ENCODE assay signal across 21 cellular contexts in genomic region chr21:38326429-38326828, GRCh38.
DNase-seq lines count a peak whose midpoint lies in the region; ATAC-seq, FAIRE-seq and TF ChIP-seq lines count a peak whose summit lies in the region.
"Had no signal": no experiment of that assay in that cellular context is flagged by ENCODE, and none has a peak within 500 bp of the region (broad histone marks: within the 10 kb centered on the region; RNA-seq: fewer than 3 reads in every experiment).

No MANE protein-coding gene starts in this region.

- no peak overlapping the region for H3K4ac ChIP-seq in H1 (replicated peaks; ENCODE audit: insufficient read length, low read depth, low read length)

- no peak overlapping the region for H3K56ac ChIP-seq in H1 (replicated peaks; ENCODE audit: insufficient read length, low read depth, low read length)

- H3K4me3 Mint-ChIP-seq in activated T-helper 17 cell treated with anti-CD3 and anti-CD28 coated beads, Interleukin-2, amount 50 U/mL, for 72 hours: no peak overlapping the region
- H3K4me3 Mint-ChIP-seq: CD8-positive, alpha-beta memory T cell; H9 had no signal

- no peaks in the 10 kb centered on the region for H3K9me3 Mint-ChIP-seq in activated T-helper 17 cell treated with anti-CD3 and anti-CD28 coated beads, Interleukin-2, amount 50 U/mL, for 72 hours
- H3K9me3 Mint-ChIP-seq: H9 had no signal

- H3K27me3 ChIP-seq in H1 (replicated peaks in 1 of 4; ENCODE audit: control insufficient read depth in 3 of 4, extremely low read depth in 1 of 4, insufficient read depth in 3 of 4, low read length in 3 of 4) (no peaks in the 10 kb centered on the region), lower lobe of right lung (ENCODE audit: low read depth) (no peaks in the 10 kb centered on the region), thyroid gland (no peaks in the 10 kb centered on the region)

- POLR2A ChIA-PET in H1 (lab: Charles Lee; ENCODE audit: partially characterized antibody): no interaction called here

- H3K79me1 ChIP-seq in H1 (ENCODE audit: low read depth, low read length): no peaks in the 10 kb centered on the region

- TF ChIP-seq POLR2A in H1 (IDR thresholded peaks at IDR 0.05; ENCODE audit: control extremely low read depth in 1 of 2, low read depth in 2 of 2, low read length in 2 of 2) (no peak), thyroid gland (IDR thresholded peaks at IDR 0.05) (no peak)

- no peaks in the 10 kb centered on the region for H4K20me1 ChIP-seq in H1 (replicated peaks in 1 of 2; ENCODE audit: control insufficient read depth in 1 of 2, insufficient read depth in 2 of 2, low read length in 2 of 2)

- H2BK15ac ChIP-seq in H1 (ENCODE audit: low read length): no peak overlapping the region

- H3K4me3 ChIP-seq in H1 (ENCODE audit: extremely low read depth in 1 of 4, insufficient read depth in 2 of 4, low read depth in 3 of 4, low read length in 4 of 4) (no peak overlapping the region), lower lobe of right lung (no peak overlapping the region), thyroid gland (replicated peaks in 1 of 3) (no peak overlapping the region)
- H3K4me3 ChIP-seq: SK-N-MC had no signal

- TF ChIP-seq RAD21 in H1 (IDR thresholded peaks at IDR 0.05 in 1 of 2, conservative IDR thresholded peaks at IDR 0.05 in 1 of 2; ENCODE audit: low read depth in 2 of 2, low read length in 2 of 2): no peak

- H3K36me3 Mint-ChIP-seq in activated T-helper 17 cell treated with anti-CD3 and anti-CD28 coated beads, Interleukin-2, amount 50 U/mL, for 72 hours (ENCODE audit: low read depth): no peaks in the 10 kb centered on the region
- H3K36me3 Mint-ChIP-seq: CD8-positive, alpha-beta memory T cell had no signal

- peak overlapping the region; percentile 17; the same call in 1 of the 2 replicates for H2BK12ac ChIP-seq in H1 (ENCODE audit: low read depth, low read length)

- no peak overlapping the region for H3K4me2 ChIP-seq in H1 (ENCODE audit: insufficient read depth in 1 of 2, low read depth in 2 of 2, low read length in 2 of 2)

- no peak overlapping the region for H2BK5ac ChIP-seq in H1 (ENCODE audit: low read depth, low read length)

- peaks cover 5% of the 10 kb centered on the region for H3K4me1 Mint-ChIP-seq in activated T-helper 17 cell treated with anti-CD3 and anti-CD28 coated beads, Interleukin-2, amount 50 U/mL, for 72 hours

- CTCF ChIA-PET in H1 (lab: Charles Lee; ENCODE audit: partially characterized antibody): interaction anchor here (0.7 to 6.1 kb wide), 6 partner anchors 26 to 199 kb away, joined by 3 to 34 read pairs (median 3); no protein-coding TSS in a partner anchor

- no peak overlapping the region for H3K9ac ChIP-seq in H1 (replicated peaks in 1 of 4; ENCODE audit: extremely low read depth in 1 of 4, low read depth in 3 of 4, low read length in 3 of 4)

- H4K5ac ChIP-seq in H1 (ENCODE audit: insufficient read length, low read depth, low read length): no peak overlapping the region

- TF ChIP-seq EP300 in H1 (IDR thresholded peaks at IDR 0.05; ENCODE audit: borderline replicate concordance in 1 of 2, low read depth in 2 of 2, low read length in 2 of 2): no peak

- no peak for FAIRE-seq in H1 (lab: Jason Lieb, UNC)
- FAIRE-seq: HTR-8/SVneo had no signal

- no peak overlapping the region for H2AFZ ChIP-seq in H1 (ENCODE audit: low read length)

- DNase-seq in NCI-H2029 treated with DMSO at 0.1 percent for 48 hours (lab: John Stamatoyannopoulos, UW) (peak; percentile 25), NCI-H2029 (lab: John Stamatoyannopoulos, UW) (no peak), H1 (ENCODE audit: low read depth in 1 of 2, low spot score in 2 of 2) (no peak), lower lobe of right lung (no peak), thyroid gland (no peak), NCI-H748 (lab: John Stamatoyannopoulos, UW; ENCODE audit: unreplicated experiment) (no peak), NCI-H128 (lab: John Stamatoyannopoulos, UW; ENCODE audit: unreplicated experiment) (no peak)
- DNase-seq: 8988T; CD8-positive, alpha-beta memory T cell; DMS79 treated with DMSO at 0.1 percent for 48 hours; H9; NCI-H1048; NCI-H187; NCI-H2171; NCI-H446 had no signal

- H3K4me1 ChIP-seq in H1 (replicated peaks in 1 of 4; ENCODE audit: control insufficient read depth in 3 of 4, insufficient read depth in 4 of 4, low read length in 3 of 4) (peaks cover 1 to 14% (median 9%) of the 10 kb centered on the region in 4 experiments; a peak in 6 of 7 replicates), lower lobe of right lung (peaks cover 21% of the 10 kb centered on the region), thyroid gland (peaks cover 16 to 34% of the 10 kb centered on the region in 2 donors)

- no peaks in the 10 kb centered on the region for H3K23me2 ChIP-seq in H1 (ENCODE audit: low read depth, low read length)

- H3K9me3 ChIP-seq in H1 (ENCODE audit: insufficient read depth in 2 of 2, low read depth in 1 of 2, low read length in 1 of 2) (no peaks in the 10 kb centered on the region), lower lobe of right lung (no peaks in the 10 kb centered on the region), thyroid gland (no peaks in the 10 kb centered on the region)

- ATAC-seq in lower lobe of right lung: peak; percentile 55 to 77
- no peak for ATAC-seq in activated T-helper 17 cell treated with anti-CD3 and anti-CD28 coated beads, Interleukin-2, amount 50 U/mL, for 72 hours (replicated peaks)
- ATAC-seq: Panc1, Right ventricle myocardium inferior had no signal

- WGBS in H1 (ENCODE audit: extremely low coverage in 1 of 2, insufficient coverage in 1 of 2, insufficient read length in 1 of 2, insufficient replicate concordance in 2 of 2, low coverage in 1 of 2, low lambda C conversion rate in 2 of 2, missing lambda C conversion rate in 1 of 2), 2 experiments: 94 to 100% methylated on average over 2 to 4 of the region's 4 CpGs
- 89% methylated on average over 4 of the region's 4 CpGs for WGBS in thyroid gland, 2 donors

- intact Hi-C loops in lower lobe of right lung (cut with DNase I): no loop called here
- intact Hi-C loops in thyroid gland (cut with DNase I): no loop called here

- H3K27ac Mint-ChIP-seq in activated T-helper 17 cell treated with anti-CD3 and anti-CD28 coated beads, Interleukin-2, amount 50 U/mL, for 72 hours: no peak overlapping the region
- H3K27ac Mint-ChIP-seq: CD8-positive, alpha-beta memory T cell had no signal

- no peak overlapping the region for H4K8ac ChIP-seq in H1 (ENCODE audit: extremely low read depth, insufficient read depth, low read length)

- H3K27ac ChIP-seq in H1 (ENCODE audit: low read depth, low read length) (no peak overlapping the region), lower lobe of right lung (no peak overlapping the region), thyroid gland (peak overlapping the region; percentile 53 to 81 (median 75))
- H3K27ac ChIP-seq: HL-60, SK-N-MC had no signal

- H3K14ac ChIP-seq in H1 (ENCODE audit: insufficient read length): no peak overlapping the region

- H2BK20ac ChIP-seq in H1 (ENCODE audit: low read length): no peak overlapping the region; the same call in 1 of the 2 replicates

- no peak overlapping the region for H4K91ac ChIP-seq in H1 (replicated peaks; ENCODE audit: insufficient read length, low read length)

- peaks cover 4% of the 10 kb centered on the region for H3K27me3 Mint-ChIP-seq in activated T-helper 17 cell treated with anti-CD3 and anti-CD28 coated beads, Interleukin-2, amount 50 U/mL, for 72 hours

- H2BK120ac ChIP-seq in H1 (replicated peaks; ENCODE audit: low read depth, low read length): peak overlapping the region; percentile 11

- no peaks in the 10 kb centered on the region for H3K36me3 ChIP-seq in H1 (ENCODE audit: control insufficient read depth in 2 of 4, insufficient read depth in 4 of 4, low read length in 3 of 4)
- H3K36me3 ChIP-seq in lower lobe of right lung: no peaks in the 10 kb centered on the region
- H3K36me3 ChIP-seq in thyroid gland: no peaks in the 10 kb centered on the region

- H3K23ac ChIP-seq in H1 (ENCODE audit: insufficient read length): no peak overlapping the region

- no peak overlapping the region for H2AK5ac ChIP-seq in H1 (ENCODE audit: low read depth, low read length)

- H3K18ac ChIP-seq in H1 (ENCODE audit: extremely low read depth, low read length): no peak overlapping the region

- H3K79me2 ChIP-seq in H1 (ENCODE audit: control insufficient read depth in 1 of 2, insufficient read depth in 2 of 2, low read length in 2 of 2): no peaks in the 10 kb centered on the region

- TF ChIP-seq CTCF in H1 (IDR thresholded peaks at IDR 0.05; ENCODE audit: control extremely low read depth in 1 of 3, insufficient read depth in 1 of 3, low read depth in 1 of 3, low read length in 3 of 3): no peak
- no peak for TF ChIP-seq CTCF in lower lobe of right lung (IDR thresholded peaks at IDR 0.05)
- TF ChIP-seq CTCF in thyroid gland (IDR thresholded peaks at IDR 0.05): no peak

TF ChIP-seq in H1, 55 proteins besides CTCF, POLR2A, EP300 and RAD21 (continues in another document):
- no peak for TF ChIP-seq JUN (IDR thresholded peaks at IDR 0.05; ENCODE audit: low read depth, low read length)
- no peak for TF ChIP-seq SRF (IDR thresholded peaks at IDR 0.05; ENCODE audit: low read depth, low read length)
- no peak for TF ChIP-seq SAP30 (IDR thresholded peaks at IDR 0.05; ENCODE audit: insufficient read depth, insufficient replicate concordance, low read length)
- TF ChIP-seq YY1 (IDR thresholded peaks at IDR 0.05; ENCODE audit: low read depth, low read length): no peak
- no peak for TF ChIP-seq PHF8 (conservative IDR thresholded peaks at IDR 0.05; ENCODE audit: low read depth, low read length)
- no peak for TF ChIP-seq RXRA (IDR thresholded peaks at IDR 0.05; ENCODE audit: insufficient read depth, low read depth, low read length)
- TF ChIP-seq CBX5 (IDR thresholded peaks at IDR 0.05; ENCODE audit: low read depth, low read length): no peak
- TF ChIP-seq MAFK (IDR thresholded peaks at IDR 0.05; ENCODE audit: low read depth, low read length): no peak
- TF ChIP-seq NRF1 (IDR thresholded peaks at IDR 0.05; ENCODE audit: low read depth, low read length): no peak
- TF ChIP-seq SP2 (IDR thresholded peaks at IDR 0.05; ENCODE audit: low read length): no peak
- no peak for TF ChIP-seq HDAC2 (IDR thresholded peaks at IDR 0.05; ENCODE audit: borderline replicate concordance in 1 of 2, low read depth in 2 of 2, low read length in 2 of 2)
- TF ChIP-seq, protein P1, sequence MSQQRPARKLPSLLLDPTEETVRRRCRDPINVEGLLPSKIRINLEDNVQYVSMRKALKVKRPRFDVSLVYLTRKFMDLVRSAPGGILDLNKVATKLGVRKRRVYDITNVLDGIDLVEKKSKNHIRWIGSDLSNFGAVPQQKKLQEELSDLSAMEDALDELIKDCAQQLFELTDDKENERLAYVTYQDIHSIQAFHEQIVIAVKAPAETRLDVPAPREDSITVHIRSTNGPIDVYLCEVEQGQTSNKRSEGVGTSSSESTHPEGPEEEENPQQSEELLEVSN (IDR thresholded peaks at IDR 0.05): no peak
- TF ChIP-seq BCL11A (IDR thresholded peaks at IDR 0.05; ENCODE audit: low read depth in 2 of 2, low read length in 2 of 2): no peak
- no peak for TF ChIP-seq EGR1 (IDR thresholded peaks at IDR 0.05; ENCODE audit: borderline replicate concordance, low read depth, low read length)
- no peak for TF ChIP-seq SIX5 (IDR thresholded peaks at IDR 0.05; ENCODE audit: low read depth, low read length)
- no peak for TF ChIP-seq TBP (IDR thresholded peaks at IDR 0.05; ENCODE audit: low read depth, low read length)

Comparison
In these comparisons a context has a peak if more than half of its experiments do, and no peak if none do; other contexts are left out.
1. H3K27ac ChIP-seq: peak in thyroid gland (3 of 3); none in H1 (single experiment) and lower lobe of right lung (single experiment).